Comparison of ENCODE assay signal across 3 cellular contexts in genomic region chr4:128416921-128417320, GRCh38.
TF ChIP-seq lines count a peak whose summit lies in the region.

No MANE protein-coding gene starts in this region.

TF ChIP-seq in IMR-90, 13 proteins besides CTCF, POLR2A, EP300 and RAD21:
- TF ChIP-seq BHLHE40 (IDR thresholded peaks at IDR 0.05; ENCODE audit: low read depth, low read length) (no peak), MXI1 (IDR thresholded peaks at IDR 0.05; ENCODE audit: borderline replicate concordance, low read depth, low read length) (no peak), CHD1 (IDR thresholded peaks at IDR 0.05; ENCODE audit: low read depth, low read length) (no peak), RCOR1 (IDR thresholded peaks at IDR 0.05; ENCODE audit: insufficient replicate concordance, low read length) (no peak), USF2 (IDR thresholded peaks at IDR 0.05; ENCODE audit: low read depth, low read length) (no peak), FOS (IDR thresholded peaks at IDR 0.05; ENCODE audit: low read depth, low read length) (no peak), SMC3 (IDR thresholded peaks at IDR 0.05; ENCODE audit: low read depth, low read length) (no peak), ELK1 (IDR thresholded peaks at IDR 0.05; ENCODE audit: borderline replicate concordance, low read depth, low read length) (no peak), MAZ (IDR thresholded peaks at IDR 0.05; ENCODE audit: borderline replicate concordance, low read depth, low read length) (no peak), CEBPB (IDR thresholded peaks at IDR 0.05; ENCODE audit: low read depth, low read length) (no peak), MAFK (IDR thresholded peaks at IDR 0.05; ENCODE audit: low read depth, low read length) (no peak), RFX5 (IDR thresholded peaks at IDR 0.05; ENCODE audit: low read depth, low read length) (no peak)

TF ChIP-seq in K562, 482 proteins besides CTCF, POLR2A, EP300 and RAD21:
- TF ChIP-seq PTBP1 (IDR thresholded peaks at IDR 0.05; ENCODE audit: low read depth, low read length), result no peak
- no peak for TF ChIP-seq GABPB2 (CRISPR knock-in tag; conservative IDR thresholded peaks at IDR 0.05)
- TF ChIP-seq NR2C2 (CRISPR knock-in tag; IDR thresholded peaks at IDR 0.05), result no peak
- no peak for TF ChIP-seq NR2C2 (tag; IDR thresholded peaks at IDR 0.05)
- TF ChIP-seq ARID3A (IDR thresholded peaks at IDR 0.05; ENCODE audit: borderline replicate concordance, low read depth, low read length), result no peak
- no peak for TF ChIP-seq SIN3A (IDR thresholded peaks at IDR 0.05; ENCODE audit: borderline replicate concordance in 2 of 2, control insufficient read depth in 1 of 2, low read depth in 2 of 2, low read length in 2 of 2)
- TF ChIP-seq C11orf30 (IDR thresholded peaks at IDR 0.05; ENCODE audit: low read depth), result no peak
- no peak for TF ChIP-seq COPS2 (conservative IDR thresholded peaks at IDR 0.05)

TF ChIP-seq in GM12891, 5 proteins besides CTCF, POLR2A, EP300 and RAD21:
- TF ChIP-seq POU2F2 (IDR thresholded peaks at IDR 0.05; ENCODE audit: low read depth, low read length) (no peak), POLR2AphosphoS5 (IDR thresholded peaks at IDR 0.05; ENCODE audit: low read depth, low read length) (no peak), PAX5 (IDR thresholded peaks at IDR 0.05; ENCODE audit: insufficient read depth, low read length, severe bottlenecking) (no peak), TAF1 (IDR thresholded peaks at IDR 0.05; ENCODE audit: low read depth, low read length) (no peak), SPI1 (IDR thresholded peaks at IDR 0.05; ENCODE audit: low read depth, low read length) (no peak)
